ENCODE assay signal across 7 cellular contexts in genomic region chr2:25102352-25102751, GRCh38.
DNase-seq lines count a peak whose midpoint lies in the region; ATAC-seq lines count a peak whose summit lies in the region.
"Not testable (repeated sequence)": the region's sequence is repeated elsewhere in the genome, so short reads cannot be mapped to it uniquely, and the experiment has no call there.

No MANE protein-coding gene starts in this region.

- peak; percentile 96 for ATAC-seq in activated CD4-positive, alpha-beta T cell treated with anti-CD3 and anti-CD28 coated beads for 36 hours
- ATAC-seq in activated T-helper 17 cell treated with anti-CD3 and anti-CD28 coated beads, Interleukin-2, amount 50 U/mL, for 72 hours (replicated peaks), result peak; percentile 97
- ATAC-seq in stimulated activated naive CD8-positive, alpha-beta T cell treated with anti-CD3 and anti-CD28 coated beads, Interleukin-15, amount 100 ng/mL, for 72 hours, result peak; percentile 79

- intact Hi-C loops in activated CD4-positive, alpha-beta T cell treated with anti-CD3 and anti-CD28 coated beads for 36 hours (cut with DNase I, micrococcal nuclease), result loop anchor here (1.0 to 10.0 kb wide), 4 partner anchors 58 to 548 kb away; partner anchors contain the start of gene EFR3B (in 2 of the 2)

- POLR2A ChIA-PET in activated CD4-positive, alpha-beta T cell treated with anti-CD3 and anti-CD28 coated beads for 36 hours (lab: Charles Lee), result interaction anchor here (0.6 kb wide), 1 partner anchor 136 kb away, joined by 10 read pairs; no protein-coding TSS in a partner anchor

- CTCF ChIA-PET in activated CD4-positive, alpha-beta T cell treated with anti-CD3 and anti-CD28 coated beads for 36 hours (lab: Charles Lee), result interaction anchor here (0.6 to 1.6 kb wide), 3 partner anchors 24 to 130 kb away, joined by 3 to 8 read pairs (median 5); no protein-coding TSS in a partner anchor

- peak; percentile 78 for DNase-seq in activated CD4-positive, alpha-beta T cell treated with anti-CD3 and anti-CD28 coated beads for 36 hours
- DNase-seq in activated CD8-positive, alpha-beta memory T cell treated with anti-CD3 and anti-CD28 coated beads, Interleukin-2, amount 50 U/mL, for 48 hours, result peak; percentile 59
- DNase-seq in stimulated activated CD4-positive, alpha-beta T cell treated with anti-CD3 and anti-CD28 coated beads, Interleukin-12 subunit alpha, Interleukin-12 subunit beta, amount 100 ng/mL, for 4 hours, result peak; percentile 7
- peak; percentile 2 to 9 for DNase-seq in stimulated activated CD4-positive, alpha-beta T cell treated with anti-CD3 and anti-CD28 coated beads, Interleukin-2, amount 100 ng/mL, for 48 hours
- DNase-seq in stimulated activated CD8-positive, alpha-beta memory T cell treated with anti-CD3 and anti-CD28 coated beads, Interleukin-4, amount 100 ng/mL, for 48 hours, result peak; percentile 62
- peak in 1 of 2 donors; percentile 19 for DNase-seq in stimulated activated naive CD8-positive, alpha-beta T cell treated with anti-CD3 and anti-CD28 coated beads, Interleukin-15, amount 100 ng/mL, for 72 hours

- peaks cover 13% of the 10 kb centered on the region for H3K9me3 Mint-ChIP-seq in activated CD4-positive, alpha-beta T cell treated with anti-CD3 and anti-CD28 coated beads for 36 hours (ENCODE audit: low read depth)
- not testable (repeated sequence) for H3K9me3 Mint-ChIP-seq in activated T-helper 17 cell treated with anti-CD3 and anti-CD28 coated beads, Interleukin-2, amount 50 U/mL, for 72 hours
- H3K9me3 Mint-ChIP-seq in stimulated activated naive CD8-positive, alpha-beta T cell treated with anti-CD3 and anti-CD28 coated beads, Interleukin-15, amount 100 ng/mL, for 72 hours, result peaks cover 8 to 28% of the 10 kb centered on the region in 2 donors

- H3K27ac Mint-ChIP-seq in activated CD4-positive, alpha-beta T cell treated with anti-CD3 and anti-CD28 coated beads for 36 hours; activated T-helper 17 cell treated with anti-CD3 and anti-CD28 coated beads, Interleukin-2, amount 50 U/mL, for 72 hours; stimulated activated naive CD8-positive, alpha-beta T cell treated with anti-CD3 and anti-CD28 coated beads, Interleukin-15, amount 100 ng/mL, for 72 hours: not testable (repeated sequence)

- not testable (repeated sequence) for H3K36me3 Mint-ChIP-seq in activated CD4-positive, alpha-beta T cell treated with anti-CD3 and anti-CD28 coated beads for 36 hours (ENCODE audit: low read depth); activated T-helper 17 cell treated with anti-CD3 and anti-CD28 coated beads, Interleukin-2, amount 50 U/mL, for 72 hours (ENCODE audit: low read depth)

- not testable (repeated sequence) for H3K27me3 Mint-ChIP-seq in activated CD4-positive, alpha-beta T cell treated with anti-CD3 and anti-CD28 coated beads for 36 hours; activated T-helper 17 cell treated with anti-CD3 and anti-CD28 coated beads, Interleukin-2, amount 50 U/mL, for 72 hours; stimulated activated naive CD8-positive, alpha-beta T cell treated with anti-CD3 and anti-CD28 coated beads, Interleukin-15, amount 100 ng/mL, for 72 hours

- not testable (repeated sequence) for H3K4me3 Mint-ChIP-seq in activated CD4-positive, alpha-beta T cell treated with anti-CD3 and anti-CD28 coated beads for 36 hours; activated T-helper 17 cell treated with anti-CD3 and anti-CD28 coated beads, Interleukin-2, amount 50 U/mL, for 72 hours; stimulated activated naive CD8-positive, alpha-beta T cell treated with anti-CD3 and anti-CD28 coated beads, Interleukin-15, amount 100 ng/mL, for 72 hours

- H3K4me1 Mint-ChIP-seq in activated CD4-positive, alpha-beta T cell treated with anti-CD3 and anti-CD28 coated beads for 36 hours, result peaks cover 26% of the 10 kb centered on the region
- not testable (repeated sequence) for H3K4me1 Mint-ChIP-seq in activated T-helper 17 cell treated with anti-CD3 and anti-CD28 coated beads, Interleukin-2, amount 50 U/mL, for 72 hours
- H3K4me1 Mint-ChIP-seq in stimulated activated naive CD8-positive, alpha-beta T cell treated with anti-CD3 and anti-CD28 coated beads, Interleukin-15, amount 100 ng/mL, for 72 hours, result peaks cover 16% of the 10 kb centered on the region
